Comparison of ENCODE assay signal across 1 cellular context in genomic region chr1:94899756-94900155, GRCh38.
TF ChIP-seq lines count a peak whose summit lies in the region.

No MANE protein-coding gene starts in this region.

TF ChIP-seq in IMR-90, 13 proteins besides CTCF, POLR2A, EP300 and RAD21:
- TF ChIP-seq ELK1 (IDR thresholded peaks at IDR 0.05; ENCODE audit: borderline replicate concordance, low read depth, low read length) (no peak), RFX5 (IDR thresholded peaks at IDR 0.05; ENCODE audit: low read depth, low read length) (no peak), USF2 (IDR thresholded peaks at IDR 0.05; ENCODE audit: low read depth, low read length) (no peak), MXI1 (IDR thresholded peaks at IDR 0.05; ENCODE audit: borderline replicate concordance, low read depth, low read length) (no peak), RCOR1 (IDR thresholded peaks at IDR 0.05; ENCODE audit: insufficient replicate concordance, low read length) (no peak), CHD1 (IDR thresholded peaks at IDR 0.05; ENCODE audit: low read depth, low read length) (no peak)
